In the genomic region with DNA sequence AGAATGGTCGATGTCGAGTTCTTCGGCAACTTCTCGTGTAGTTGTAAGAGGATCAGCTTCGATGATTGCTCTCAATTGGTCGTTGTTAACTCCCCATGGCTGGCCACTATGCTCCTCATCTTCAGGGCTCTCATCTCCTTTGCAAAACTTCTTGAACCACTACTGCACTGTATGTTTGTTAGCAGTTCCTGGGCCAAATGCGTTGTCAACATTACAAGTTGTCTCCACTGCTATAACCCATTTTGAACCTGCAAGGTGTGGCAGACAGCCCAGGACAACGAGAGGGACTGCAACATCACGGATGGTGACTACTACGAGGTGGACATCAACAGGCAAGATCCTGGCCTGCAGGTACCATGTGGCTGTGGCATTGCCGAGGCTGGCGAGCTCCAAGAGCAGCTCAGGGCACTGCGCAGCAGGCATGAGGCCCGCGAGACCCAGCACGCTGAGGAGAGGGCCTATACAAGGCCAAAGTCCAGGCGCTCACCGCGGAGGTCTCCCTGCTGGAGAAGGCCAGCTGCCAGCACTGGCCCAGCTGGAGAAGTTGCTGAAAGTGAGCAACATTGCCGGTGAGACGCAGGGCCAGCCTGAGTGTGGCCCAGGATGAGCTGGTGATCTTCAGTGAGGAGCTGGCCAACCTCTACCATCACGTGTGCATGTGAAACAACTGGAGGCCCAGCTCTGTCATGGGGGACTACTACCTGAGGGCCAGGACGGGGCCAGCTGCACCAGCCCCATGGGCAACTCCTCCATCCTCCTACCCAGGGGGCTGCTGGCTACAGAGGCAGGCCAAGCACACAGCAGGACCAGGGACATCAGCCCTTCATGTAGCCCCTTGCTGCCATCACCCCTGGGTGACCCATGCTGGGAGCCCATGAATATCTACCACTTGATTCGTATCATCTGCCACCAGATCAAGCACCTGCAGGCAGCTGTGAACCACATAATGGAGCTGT, we compare ENCODE assay signal across 1 cellular context.
TF ChIP-seq lines count a peak whose summit lies in the region.

No MANE protein-coding gene starts in this region.

TF ChIP-seq in HepG2, 621 proteins besides CTCF, POLR2A, EP300 and RAD21 (continues in another document):
- TF ChIP-seq KLF11 (CRISPR knock-in tag; IDR thresholded peaks at IDR 0.05) (no peak), ZNF678 (CRISPR knock-in tag; IDR thresholded peaks at IDR 0.05) (no peak), ZNF850 (CRISPR knock-in tag; conservative IDR thresholded peaks at IDR 0.05) (no peak), ZBTB20 (CRISPR knock-in tag; IDR thresholded peaks at IDR 0.05; ENCODE audit: borderline replicate concordance, low read depth) (peak; percentile 72; the same call in 1 of the 2 replicates), NR2F6 (IDR thresholded peaks at IDR 0.05) (no peak), NR2F6 (CRISPR knock-in tag; IDR thresholded peaks at IDR 0.05) (peak; percentile 55), ZNF567 (CRISPR knock-in tag; IDR thresholded peaks at IDR 0.05; ENCODE audit: borderline replicate concordance) (no peak), ZNF619 (CRISPR knock-in tag; IDR thresholded peaks at IDR 0.05) (no peak), ZEB1 (IDR thresholded peaks at IDR 0.05; ENCODE audit: insufficient replicate concordance, low read depth) (no peak), ARNT2 (CRISPR knock-in tag; IDR thresholded peaks at IDR 0.05; ENCODE audit: low read depth) (peak; percentile 69), KAT8 (CRISPR knock-in tag; IDR thresholded peaks at IDR 0.05) (peak; percentile 75; the same call in 1 of the 2 replicates), CEBPB (IDR thresholded peaks at IDR 0.05; ENCODE audit: borderline replicate concordance, low read depth, low read length) (no peak), ZKSCAN5 (CRISPR knock-in tag; IDR thresholded peaks at IDR 0.05) (0 out of 2 replicates have a peak, but pooled peaks have one; percentile 47), ZNF562 (CRISPR knock-in tag; IDR thresholded peaks at IDR 0.05; ENCODE audit: borderline replicate concordance) (no peak), PAX8 (CRISPR knock-in tag; IDR thresholded peaks at IDR 0.05; ENCODE audit: borderline replicate concordance) (no peak), FOXC1 (CRISPR knock-in tag; IDR thresholded peaks at IDR 0.05; ENCODE audit: borderline replicate concordance) (peak; percentile 62; the same call in 1 of the 2 replicates), MLLT10 (CRISPR knock-in tag; IDR thresholded peaks at IDR 0.05) (no peak), KMT2B (CRISPR knock-in tag; IDR thresholded peaks at IDR 0.05) (peak; percentile 59; the same call in 1 of the 2 replicates), POLR2G (IDR thresholded peaks at IDR 0.05; ENCODE audit: low read depth, low read length) (no peak), REL (CRISPR knock-in tag; conservative IDR thresholded peaks at IDR 0.05) (no peak), NFE2 (CRISPR knock-in tag; IDR thresholded peaks at IDR 0.05) (no peak), SATB2 (CRISPR knock-in tag; IDR thresholded peaks at IDR 0.05) (no peak), RBAK (CRISPR knock-in tag; IDR thresholded peaks at IDR 0.05) (0 out of 2 replicates have a peak, but pooled peaks have one; percentile 61), ZNF652 (CRISPR knock-in tag; IDR thresholded peaks at IDR 0.05; ENCODE audit: borderline replicate concordance, low read depth) (no peak), THAP11 (CRISPR knock-in tag; IDR thresholded peaks at IDR 0.05) (no peak), ZNF383 (CRISPR knock-in tag; IDR thresholded peaks at IDR 0.05; ENCODE audit: borderline replicate concordance) (no peak), ZNF577 (CRISPR knock-in tag; IDR thresholded peaks at IDR 0.05; ENCODE audit: borderline replicate concordance, low read depth) (no peak), TMF1 (CRISPR knock-in tag; IDR thresholded peaks at IDR 0.05; ENCODE audit: low read depth) (no peak; the same call in 1 of the 2 replicates), ZNF44 (CRISPR knock-in tag; IDR thresholded peaks at IDR 0.05) (peak; percentile 77; the same call in 1 of the 2 replicates), ZNF143 (CRISPR knock-in tag; IDR thresholded peaks at IDR 0.05) (0 out of 2 replicates have a peak, but pooled peaks have one; percentile 30), TCF12 (IDR thresholded peaks at IDR 0.05) (no peak), TCF12 (CRISPR knock-in tag; IDR thresholded peaks at IDR 0.05) (0 out of 2 replicates have a peak, but pooled peaks have one; percentile 38), ZNF331 (CRISPR knock-in tag; IDR thresholded peaks at IDR 0.05) (peak; percentile 69), MAF1 (CRISPR knock-in tag; IDR thresholded peaks at IDR 0.05; ENCODE audit: borderline replicate concordance) (no peak), ZNF296 (CRISPR knock-in tag; conservative IDR thresholded peaks at IDR 0.05) (no peak), MZF1 (CRISPR knock-in tag; IDR thresholded peaks at IDR 0.05; ENCODE audit: borderline replicate concordance) (no peak), ZNF883 (CRISPR knock-in tag; IDR thresholded peaks at IDR 0.05; ENCODE audit: not compliant biosample characterization) (peak; percentile 38), NCOA2 (CRISPR knock-in tag; IDR thresholded peaks at IDR 0.05) (no peak), SAFB2 (CRISPR knock-in tag; IDR thresholded peaks at IDR 0.05; ENCODE audit: borderline replicate concordance, low read depth) (no peak), NBN (conservative IDR thresholded peaks at IDR 0.05) (no peak), ZNF703 (CRISPR knock-in tag; IDR thresholded peaks at IDR 0.05; ENCODE audit: borderline replicate concordance) (no peak), ZFX (CRISPR knock-in tag; IDR thresholded peaks at IDR 0.05; ENCODE audit: low read depth) (peak; percentile 96), MYNN (CRISPR knock-in tag; IDR thresholded peaks at IDR 0.05; ENCODE audit: low read depth) (0 out of 2 replicates have a peak, but pooled peaks have one; percentile 70), ELF4 (CRISPR knock-in tag; IDR thresholded peaks at IDR 0.05; ENCODE audit: borderline replicate concordance) (no peak), LCORL (IDR thresholded peaks at IDR 0.05) (no peak), LCORL (CRISPR knock-in tag; IDR thresholded peaks at IDR 0.05) (no peak), ZNF788 (CRISPR knock-in tag; IDR thresholded peaks at IDR 0.05; ENCODE audit: borderline replicate concordance) (no peak; the same call in 1 of the 2 replicates), ZNF3 (CRISPR knock-in tag; IDR thresholded peaks at IDR 0.05) (no peak), NPAS2 (CRISPR knock-in tag; IDR thresholded peaks at IDR 0.05; ENCODE audit: borderline replicate concordance) (no peak), ZNF75D (CRISPR knock-in tag; IDR thresholded peaks at IDR 0.05; ENCODE audit: borderline replicate concordance) (no peak), ZNF776 (CRISPR knock-in tag; IDR thresholded peaks at IDR 0.05) (peak; percentile 87), ZNF382 (CRISPR knock-in tag; IDR thresholded peaks at IDR 0.05; ENCODE audit: borderline replicate concordance) (no peak), TBX3 (IDR thresholded peaks at IDR 0.05; ENCODE audit: borderline replicate concordance) (no peak), ZC3H13 (CRISPR knock-in tag; IDR thresholded peaks at IDR 0.05) (0 out of 2 replicates have a peak, but pooled peaks have one; percentile 34), ZNF446 (CRISPR knock-in tag; IDR thresholded peaks at IDR 0.05) (no peak), ASH2L (IDR thresholded peaks at IDR 0.05; ENCODE audit: insufficient read length, low read depth, low read length) (no peak), MXI1 (IDR thresholded peaks at IDR 0.05; ENCODE audit: borderline replicate concordance, low read depth, low read length) (peak; percentile 46; the same call in 1 of the 3 replicates), ZNF772 (CRISPR knock-in tag; IDR thresholded peaks at IDR 0.05) (peak; percentile 79; the same call in 1 of the 2 replicates), ZNF543 (CRISPR knock-in tag; IDR thresholded peaks at IDR 0.05) (peak; percentile 78; the same call in 1 of the 2 replicates), ADNP (CRISPR knock-in tag; IDR thresholded peaks at IDR 0.05) (no peak), FOSL2 (CRISPR knock-in tag; IDR thresholded peaks at IDR 0.05) (peak; percentile 25), ZNF878 (CRISPR knock-in tag; IDR thresholded peaks at IDR 0.05) (no peak), KDM2A (CRISPR knock-in tag; IDR thresholded peaks at IDR 0.05; ENCODE audit: borderline replicate concordance, low read depth) (peak; percentile 76)
- TF ChIP-seq, protein P1, sequence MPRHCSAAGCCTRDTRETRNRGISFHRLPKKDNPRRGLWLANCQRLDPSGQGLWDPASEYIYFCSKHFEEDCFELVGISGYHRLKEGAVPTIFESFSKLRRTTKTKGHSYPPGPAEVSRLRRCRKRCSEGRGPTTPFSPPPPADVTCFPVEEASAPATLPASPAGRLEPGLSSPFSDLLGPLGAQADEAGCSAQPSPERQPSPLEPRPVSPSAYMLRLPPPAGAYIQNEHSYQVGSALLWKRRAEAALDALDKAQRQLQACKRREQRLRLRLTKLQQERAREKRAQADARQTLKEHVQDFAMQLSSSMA (CRISPR knock-in tag; IDR thresholded peaks at IDR 0.05): peak; percentile 78; the same call in 1 of the 2 replicates
- TF ChIP-seq, protein P2, sequence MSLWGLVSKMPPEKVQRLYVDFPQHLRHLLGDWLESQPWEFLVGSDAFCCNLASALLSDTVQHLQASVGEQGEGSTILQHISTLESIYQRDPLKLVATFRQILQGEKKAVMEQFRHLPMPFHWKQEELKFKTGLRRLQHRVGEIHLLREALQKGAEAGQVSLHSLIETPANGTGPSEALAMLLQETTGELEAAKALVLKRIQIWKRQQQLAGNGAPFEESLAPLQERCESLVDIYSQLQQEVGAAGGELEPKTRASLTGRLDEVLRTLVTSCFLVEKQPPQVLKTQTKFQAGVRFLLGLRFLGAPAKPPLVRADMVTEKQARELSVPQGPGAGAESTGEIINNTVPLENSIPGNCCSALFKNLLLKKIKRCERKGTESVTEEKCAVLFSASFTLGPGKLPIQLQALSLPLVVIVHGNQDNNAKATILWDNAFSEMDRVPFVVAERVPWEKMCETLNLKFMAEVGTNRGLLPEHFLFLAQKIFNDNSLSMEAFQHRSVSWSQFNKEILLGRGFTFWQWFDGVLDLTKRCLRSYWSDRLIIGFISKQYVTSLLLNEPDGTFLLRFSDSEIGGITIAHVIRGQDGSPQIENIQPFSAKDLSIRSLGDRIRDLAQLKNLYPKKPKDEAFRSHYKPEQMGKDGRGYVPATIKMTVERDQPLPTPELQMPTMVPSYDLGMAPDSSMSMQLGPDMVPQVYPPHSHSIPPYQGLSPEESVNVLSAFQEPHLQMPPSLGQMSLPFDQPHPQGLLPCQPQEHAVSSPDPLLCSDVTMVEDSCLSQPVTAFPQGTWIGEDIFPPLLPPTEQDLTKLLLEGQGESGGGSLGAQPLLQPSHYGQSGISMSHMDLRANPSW (CRISPR knock-in tag; IDR thresholded peaks at IDR 0.05; ENCODE audit: borderline replicate concordance): no peak
- TF ChIP-seq, protein P3, sequence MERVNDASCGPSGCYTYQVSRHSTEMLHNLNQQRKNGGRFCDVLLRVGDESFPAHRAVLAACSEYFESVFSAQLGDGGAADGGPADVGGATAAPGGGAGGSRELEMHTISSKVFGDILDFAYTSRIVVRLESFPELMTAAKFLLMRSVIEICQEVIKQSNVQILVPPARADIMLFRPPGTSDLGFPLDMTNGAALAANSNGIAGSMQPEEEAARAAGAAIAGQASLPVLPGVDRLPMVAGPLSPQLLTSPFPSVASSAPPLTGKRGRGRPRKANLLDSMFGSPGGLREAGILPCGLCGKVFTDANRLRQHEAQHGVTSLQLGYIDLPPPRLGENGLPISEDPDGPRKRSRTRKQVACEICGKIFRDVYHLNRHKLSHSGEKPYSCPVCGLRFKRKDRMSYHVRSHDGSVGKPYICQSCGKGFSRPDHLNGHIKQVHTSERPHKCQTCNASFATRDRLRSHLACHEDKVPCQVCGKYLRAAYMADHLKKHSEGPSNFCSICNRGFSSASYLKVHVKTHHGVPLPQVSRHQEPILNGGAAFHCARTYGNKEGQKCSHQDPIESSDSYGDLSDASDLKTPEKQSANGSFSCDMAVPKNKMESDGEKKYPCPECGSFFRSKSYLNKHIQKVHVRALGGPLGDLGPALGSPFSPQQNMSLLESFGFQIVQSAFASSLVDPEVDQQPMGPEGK (CRISPR knock-in tag; IDR thresholded peaks at IDR 0.05): no peak
- TF ChIP-seq, protein P4, sequence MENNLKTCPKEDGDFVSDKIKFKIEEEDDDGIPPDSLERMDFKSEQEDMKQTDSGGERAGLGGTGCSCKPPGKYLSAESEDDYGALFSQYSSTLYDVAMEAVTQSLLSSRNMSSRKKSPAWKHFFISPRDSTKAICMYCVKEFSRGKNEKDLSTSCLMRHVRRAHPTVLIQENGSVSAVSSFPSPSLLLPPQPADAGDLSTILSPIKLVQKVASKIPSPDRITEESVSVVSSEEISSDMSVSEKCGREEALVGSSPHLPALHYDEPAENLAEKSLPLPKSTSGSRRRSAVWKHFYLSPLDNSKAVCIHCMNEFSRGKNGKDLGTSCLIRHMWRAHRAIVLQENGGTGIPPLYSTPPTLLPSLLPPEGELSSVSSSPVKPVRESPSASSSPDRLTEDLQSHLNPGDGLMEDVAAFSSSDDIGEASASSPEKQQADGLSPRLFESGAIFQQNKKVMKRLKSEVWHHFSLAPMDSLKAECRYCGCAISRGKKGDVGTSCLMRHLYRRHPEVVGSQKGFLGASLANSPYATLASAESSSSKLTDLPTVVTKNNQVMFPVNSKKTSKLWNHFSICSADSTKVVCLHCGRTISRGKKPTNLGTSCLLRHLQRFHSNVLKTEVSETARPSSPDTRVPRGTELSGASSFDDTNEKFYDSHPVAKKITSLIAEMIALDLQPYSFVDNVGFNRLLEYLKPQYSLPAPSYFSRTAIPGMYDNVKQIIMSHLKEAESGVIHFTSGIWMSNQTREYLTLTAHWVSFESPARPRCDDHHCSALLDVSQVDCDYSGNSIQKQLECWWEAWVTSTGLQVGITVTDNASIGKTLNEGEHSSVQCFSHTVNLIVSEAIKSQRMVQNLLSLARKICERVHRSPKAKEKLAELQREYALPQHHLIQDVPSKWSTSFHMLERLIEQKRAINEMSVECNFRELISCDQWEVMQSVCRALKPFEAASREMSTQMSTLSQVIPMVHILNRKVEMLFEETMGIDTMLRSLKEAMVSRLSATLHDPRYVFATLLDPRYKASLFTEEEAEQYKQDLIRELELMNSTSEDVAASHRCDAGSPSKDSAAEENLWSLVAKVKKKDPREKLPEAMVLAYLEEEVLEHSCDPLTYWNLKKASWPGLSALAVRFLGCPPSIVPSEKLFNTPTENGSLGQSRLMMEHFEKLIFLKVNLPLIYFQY (CRISPR knock-in tag; IDR thresholded peaks at IDR 0.05; ENCODE audit: borderline replicate concordance): peak; percentile 53; the same call in 1 of the 2 replicates
- TF ChIP-seq, protein P5, sequence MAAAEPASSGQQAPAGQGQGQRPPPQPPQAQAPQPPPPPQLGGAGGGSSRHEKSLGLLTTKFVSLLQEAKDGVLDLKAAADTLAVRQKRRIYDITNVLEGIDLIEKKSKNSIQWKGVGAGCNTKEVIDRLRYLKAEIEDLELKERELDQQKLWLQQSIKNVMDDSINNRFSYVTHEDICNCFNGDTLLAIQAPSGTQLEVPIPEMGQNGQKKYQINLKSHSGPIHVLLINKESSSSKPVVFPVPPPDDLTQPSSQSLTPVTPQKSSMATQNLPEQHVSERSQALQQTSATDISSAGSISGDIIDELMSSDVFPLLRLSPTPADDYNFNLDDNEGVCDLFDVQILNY (CRISPR knock-in tag; conservative IDR thresholded peaks at IDR 0.05): no peak
- TF ChIP-seq, protein P6, sequence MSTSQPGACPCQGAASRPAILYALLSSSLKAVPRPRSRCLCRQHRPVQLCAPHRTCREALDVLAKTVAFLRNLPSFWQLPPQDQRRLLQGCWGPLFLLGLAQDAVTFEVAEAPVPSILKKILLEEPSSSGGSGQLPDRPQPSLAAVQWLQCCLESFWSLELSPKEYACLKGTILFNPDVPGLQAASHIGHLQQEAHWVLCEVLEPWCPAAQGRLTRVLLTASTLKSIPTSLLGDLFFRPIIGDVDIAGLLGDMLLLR (CRISPR knock-in tag; IDR thresholded peaks at IDR 0.05): peak; percentile 39; the same call in 1 of the 2 replicates
